ENCODE assay signal across 1 cellular context in genomic region chr6:168101201-168102092, GRCh38.
A peak's percentile ranks its signal among the peaks of the same experiment; 100 is the strongest.
TF ChIP-seq lines count a peak whose summit lies in the region.

No MANE protein-coding gene starts in this region.

TF ChIP-seq in endothelial cell of umbilical vein, 7 proteins besides CTCF, POLR2A, EP300 and RAD21:
- TF ChIP-seq EZH2 (IDR thresholded peaks at IDR 0.05; ENCODE audit: borderline replicate concordance, low read depth, low read length, severe bottlenecking) (peak; percentile 51), POLR2AphosphoS5 (IDR thresholded peaks at IDR 0.05; ENCODE audit: insufficient read depth, low read depth, low read length) (no peak)
